9 cellular contexts compared by ENCODE assay signal in genomic region chr1:157994704-157995540, GRCh38. TPM values are rescaled to one million over a fixed set of nuclear protein-coding genes. Genes with fewer than 3 reads are reported as not detected.
DNase-seq lines count a peak whose midpoint lies in the region; ATAC-seq, FAIRE-seq and TF ChIP-seq lines count a peak whose summit lies in the region.
"Had no signal": no experiment of that assay in that cellular context is flagged by ENCODE, and none has a peak within 500 bp of the region (broad histone marks: within the 10 kb centered on the region; RNA-seq: fewer than 3 reads in every experiment).

No MANE protein-coding gene starts in this region.

- dilution Hi-C loops in endothelial cell of umbilical vein (cut with MboI; ENCODE audit: extremely low pct_ligation_motif_present, low sequenced_read_pairs) = no loop called here

- no peak for TF ChIP-seq EP300 in A549 (IDR thresholded peaks at IDR 0.05)

- no peaks in the 10 kb centered on the region for H3K9me1 ChIP-seq in endothelial cell of umbilical vein (replicated peaks; ENCODE audit: control insufficient read depth, extremely low read depth, insufficient read depth, low read length)

- WGBS in A549 (ENCODE audit: missing lambda C conversion rate) = 38% methylated on average over 12 of the region's 13 CpGs

- no peak overlapping the region for H3K27ac Mint-ChIP-seq in naive B cell

- intact Hi-C loops in endothelial cell of umbilical vein (cut with micrococcal nuclease) = loop anchor here (1.0 to 2.0 kb wide), 2 partner anchors 14 to 24 kb away; no protein-coding TSS in a partner anchor

- H2AFZ ChIP-seq in endothelial cell of umbilical vein (ENCODE audit: low read depth, low read length) = peak overlapping the region; percentile 42

- in situ Hi-C loops in KBM-7 (cut with MboI; ENCODE audit: low pct_unique_long_range_greater_than_20kb, low sequenced_read_pairs) = no loop called here

- H3K9me3 Mint-ChIP-seq in naive B cell = no peaks in the 10 kb centered on the region

- no peak for DNase-seq in A549 (ENCODE audit: low read depth in 1 of 2, low spot score in 1 of 2)
- DNase-seq in KBM-7 = peak; percentile 17
- peak; percentile 51 for DNase-seq in endothelial cell of umbilical vein (ENCODE audit: low read depth, low spot score)
- DNase-seq in naive B cell = no peak
- no peak for DNase-seq in GDM1 (lab: John Stamatoyannopoulos, UW)
- no peak for DNase-seq in T-helper 2 cell
- DNase-seq in inferior parietal cortex (ENCODE audit: extremely low spot score) = no peak
- no peak for DNase-seq in NOMO-1 (lab: John Stamatoyannopoulos, UW; ENCODE audit: unreplicated experiment in 2 of 2)
- DNase-seq: NCI-H524 had no signal

- H3K36me3 Mint-ChIP-seq in naive B cell = no peaks in the 10 kb centered on the region

- H3K36me3 ChIP-seq in endothelial cell of umbilical vein (ENCODE audit: control insufficient read depth in 2 of 2, extremely low read depth in 1 of 2, insufficient read depth in 2 of 2, low read length in 2 of 2) = peaks cover 0 to 3% of the 10 kb centered on the region in 2 experiments

- TF ChIP-seq CTCF in A549 (IDR thresholded peaks at IDR 0.05) = no peak
- TF ChIP-seq CTCF in endothelial cell of umbilical vein (IDR thresholded peaks at IDR 0.05; ENCODE audit: extremely low read depth in 1 of 2, insufficient read depth in 1 of 2, low read depth in 1 of 2, low read length in 2 of 2) = no peak

- H3K4me1 ChIP-seq in A549 = peaks cover 49% of the 10 kb centered on the region
- H3K4me1 ChIP-seq in endothelial cell of umbilical vein (ENCODE audit: control insufficient read depth, extremely low read depth, insufficient read depth, low read length) = peaks cover 19% of the 10 kb centered on the region

- H3K4me1 Mint-ChIP-seq in naive B cell = peaks cover 10 to 24% (median 18%) of the 10 kb centered on the region in 3 donors

- no peak for FAIRE-seq in A549 (lab: Jason Lieb, UNC)
- FAIRE-seq in endothelial cell of umbilical vein (lab: Jason Lieb, UNC) = peak; percentile 71

- TSS peak; percentile 24 for BruUV-seq in endothelial cell of umbilical vein (replicated peaks; lab: Mats Ljungman, UMichigan)

- no peak for TF ChIP-seq POLR2A in A549 (IDR thresholded peaks at IDR 0.05; ENCODE audit: low read length)
- no peak for TF ChIP-seq POLR2A in endothelial cell of umbilical vein (IDR thresholded peaks at IDR 0.05; ENCODE audit: low read depth, low read length)

- H3K27me3 Mint-ChIP-seq in naive B cell = peaks cover 42 to 65% (median 61%) of the 10 kb centered on the region in 3 donors

- H3K9ac ChIP-seq in endothelial cell of umbilical vein (replicated peaks; ENCODE audit: extremely low read depth, insufficient read depth, low read length) = peak overlapping the region; percentile 49

- H3K79me2 ChIP-seq in endothelial cell of umbilical vein (ENCODE audit: control insufficient read depth, insufficient read depth, low read length) = peaks cover 55% of the 10 kb centered on the region

- peaks cover 0 to 1% of the 10 kb centered on the region in 2 experiments for H3K27me3 ChIP-seq in endothelial cell of umbilical vein (ENCODE audit: control insufficient read depth in 2 of 2, insufficient read depth in 2 of 2, low read length in 2 of 2)

- ATAC-seq in A549 = peak in 1 of 2 experiments; percentile 7; a peak in 3 of 6 replicates
- ATAC-seq in naive B cell (ENCODE audit: low read depth in 2 of 2) = no peak

- H3K4me3 Mint-ChIP-seq in naive B cell = peak overlapping the region in 7 of 8 donors; percentile 20 to 84 (median 73)

- POLR2A ChIA-PET in A549 (lab: Yijun Ruan, JAX) = interaction anchor here (1.8 to 2.3 kb wide), 2 partner anchors 15 to 25 kb away, joined by 12 to 22 read pairs; no protein-coding TSS in a partner anchor
- POLR2A ChIA-PET in endothelial cell of umbilical vein (lab: Charles Lee) = interaction anchor here (0.9 to 1.6 kb wide), 2 partner anchors 16 to 43 kb away, joined by 3 read pairs; no protein-coding TSS in a partner anchor

- peak overlapping the region; percentile 97 to 98 for H3K27ac ChIP-seq in A549
- peak overlapping the region; percentile 23 for H3K27ac ChIP-seq in endothelial cell of umbilical vein (ENCODE audit: insufficient read depth, low read depth, low read length)

- peak overlapping the region; percentile 96 for H3K4me2 ChIP-seq in A549
- peak overlapping the region; percentile 97 for H3K4me2 ChIP-seq in endothelial cell of umbilical vein (ENCODE audit: insufficient read depth, low read length)

- H4K20me1 ChIP-seq in endothelial cell of umbilical vein (replicated peaks; ENCODE audit: control insufficient read depth, extremely low read depth, insufficient read depth, low read length) = no peaks in the 10 kb centered on the region

- H3K4me3 ChIP-seq in A549 = peak overlapping the region; percentile 98
- peak overlapping the region; percentile 20 to 87 (median 77) for H3K4me3 ChIP-seq in endothelial cell of umbilical vein (replicated peaks in 1 of 3; ENCODE audit: insufficient read depth in 1 of 3, low read depth in 1 of 3, low read length in 3 of 3)

- CTCF ChIA-PET in A549 (lab: Yijun Ruan, JAX) (interaction anchor here (1.7 to 42.7 kb wide), 6 partner anchors 25 to 118 kb away, joined by 4 to 2212 read pairs (median 134); a partner anchor contains a TSS), endothelial cell of umbilical vein (lab: Charles Lee) (interaction anchor here (1.0 to 11.5 kb wide), 16 partner anchors 10 to 123 kb away, joined by 3 to 460 read pairs (median 7); no protein-coding TSS in a partner anchor)

- no peak for TF ChIP-seq RAD21 in A549 (conservative IDR thresholded peaks at IDR 0.05 in 1 of 2, IDR thresholded peaks at IDR 0.05 in 1 of 2)

- no peaks in the 10 kb centered on the region for H3K9me3 ChIP-seq in A549
- no peaks in the 10 kb centered on the region for H3K9me3 ChIP-seq in endothelial cell of umbilical vein (replicated peaks; ENCODE audit: control insufficient read depth, insufficient read depth, low read length)

TF ChIP-seq in A549, 52 proteins besides CTCF, POLR2A, EP300 and RAD21 (continues in another document):
- no peak for TF ChIP-seq HOXA7 (CRISPR knock-in tag; IDR thresholded peaks at IDR 0.05)
- TF ChIP-seq USF2 (IDR thresholded peaks at IDR 0.05) = no peak
- no peak for TF ChIP-seq TP53 (CRISPR knock-in tag; IDR thresholded peaks at IDR 0.05)
- TF ChIP-seq, protein P1, sequence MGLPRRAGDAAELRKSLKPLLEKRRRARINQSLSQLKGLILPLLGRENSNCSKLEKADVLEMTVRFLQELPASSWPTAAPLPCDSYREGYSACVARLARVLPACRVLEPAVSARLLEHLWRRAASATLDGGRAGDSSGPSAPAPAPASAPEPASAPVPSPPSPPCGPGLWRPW (IDR thresholded peaks at IDR 0.05) = no peak
- no peak for TF ChIP-seq EHMT2 (IDR thresholded peaks at IDR 0.05; ENCODE audit: low read depth)
- TF ChIP-seq TFCP2L1 (CRISPR knock-in tag; IDR thresholded peaks at IDR 0.05) = no peak
- no peak for TF ChIP-seq RARB (CRISPR knock-in tag; IDR thresholded peaks at IDR 0.05)
- no peak for TF ChIP-seq MAX (IDR thresholded peaks at IDR 0.05)

TF ChIP-seq in endothelial cell of umbilical vein, 7 proteins besides CTCF, POLR2A, EP300 and RAD21:
- TF ChIP-seq POLR2AphosphoS5 (IDR thresholded peaks at IDR 0.05; ENCODE audit: insufficient read depth, low read depth, low read length) = no peak
- TF ChIP-seq FOS (IDR thresholded peaks at IDR 0.05; ENCODE audit: borderline replicate concordance, insufficient read depth, low read length) = no peak
- no peak for TF ChIP-seq JUN (IDR thresholded peaks at IDR 0.05; ENCODE audit: borderline replicate concordance, insufficient read depth, insufficient read length, low read depth)
- TF ChIP-seq EZH2 (IDR thresholded peaks at IDR 0.05; ENCODE audit: borderline replicate concordance, low read depth, low read length, severe bottlenecking) = no peak
- TF ChIP-seq GATA2 (IDR thresholded peaks at IDR 0.05; ENCODE audit: insufficient read depth, insufficient read length, low read depth, low read length) = no peak
- TF ChIP-seq MAX (IDR thresholded peaks at IDR 0.05; ENCODE audit: insufficient read depth, insufficient read length) = no peak
- TF ChIP-seq MYC (IDR thresholded peaks at IDR 0.05; ENCODE audit: low read depth, low read length) = no peak

RNA-seq across cellular contexts. Expression of gene KIRREL1, which starts 1.5 kb away (rescaled TPM):
- 18.7 and 26.2 TPM in 2 replicates for polyA plus RNA-seq in A549 (2011; rRNA removed)
- 18.7 and 25.7 TPM in 2 replicates for polyA plus RNA-seq in A549 (2012; cell fraction: cytosol; rRNA removed)
- 56.7 and 57.8 TPM in 2 replicates for polyA plus RNA-seq in A549 (2012; cell fraction: nucleus; rRNA removed)
- polyA plus RNA-seq in A549 (2017; fragmentation: RNase III; extraction: RNeasy Plus Mini Kit Qiagen cat#74134 plus additional on column Dnase treatment) = 41.3 to 43.8 TPM (median 41.3 TPM) in 3 replicates
- polyA minus RNA-seq in A549 (2011; rRNA and poly(A)+ RNA removed) = 41.2 and 49.0 TPM in 2 replicates
- 53.6 and 57.6 TPM in 2 replicates for total RNA-seq in endothelial cell of umbilical vein
- 30.7 and 35.6 TPM in 2 replicates for polyA plus RNA-seq in endothelial cell of umbilical vein
- 25.8 and 25.9 TPM in 2 replicates for polyA plus RNA-seq in endothelial cell of umbilical vein (2011; cell fraction: cytosol; rRNA removed)
- 62.9 and 76.2 TPM in 2 replicates for polyA plus RNA-seq in endothelial cell of umbilical vein (2011; cell fraction: nucleus; rRNA removed)
- 39.0 and 44.6 TPM in 2 replicates for polyA plus RNA-seq in endothelial cell of umbilical vein (2012)
- 63.2 and 77.1 TPM in 2 replicates for polyA minus RNA-seq in endothelial cell of umbilical vein
- polyA minus RNA-seq in endothelial cell of umbilical vein (2011; cell fraction: cytosol; rRNA and poly(A)+ RNA removed) = 21.1 TPM
- polyA minus RNA-seq in endothelial cell of umbilical vein (2011; cell fraction: nucleus; rRNA and poly(A)+ RNA removed) = 40.4 and 44.9 TPM in 2 replicates
- polyA plus RNA-seq in naive B cell (ENCODE audit: low read depth in 6 of 6) = not detected

Comparison
In these comparisons a context has a peak if more than half of its experiments do, and no peak if none do; other contexts are left out.
1. DNase-seq: peak in KBM-7 (single experiment) and endothelial cell of umbilical vein (single experiment); none in A549 (0 of 2), naive B cell (single experiment), GDM1 (single experiment), T-helper 2 cell (0 of 5), inferior parietal cortex (single experiment) and NOMO-1 (0 of 2).
2. RNA of gene KIRREL1, which starts 1.5 kb away (polyA plus RNA-seq): 18.7 to 57.8 TPM in A549 and 25.8 to 76.2 TPM in endothelial cell of umbilical vein; not detected in naive B cell; every median in the first group is over 10 times any median in the second.